Comparison of ENCODE assay signal across 1 cellular context in the genomic region with DNA sequence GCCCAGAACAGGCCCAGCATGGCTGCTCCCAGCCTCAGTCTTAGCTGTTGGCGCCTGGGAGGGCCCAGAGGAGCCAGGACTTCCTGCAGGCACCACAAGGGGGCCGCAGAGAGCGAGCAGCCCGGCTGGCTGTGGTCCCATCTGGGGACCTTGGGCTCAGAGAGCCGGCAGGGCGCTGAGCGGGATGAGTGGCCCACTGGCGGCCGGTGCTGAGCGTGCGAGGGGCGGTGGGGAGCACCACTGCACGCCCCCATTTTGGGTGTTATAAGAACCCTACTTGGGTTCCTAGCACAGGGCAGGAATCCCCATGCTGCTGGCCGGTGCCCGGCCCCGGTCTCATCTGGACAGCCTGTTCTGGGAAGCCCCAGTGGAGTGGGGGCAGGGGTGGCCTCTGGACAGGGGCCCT.
TF ChIP-seq lines count a peak whose summit lies in the region.

No MANE protein-coding gene starts in this region.

TF ChIP-seq in HepG2, 621 proteins besides CTCF, POLR2A, EP300 and RAD21 (continues in another document):
- no peak for TF ChIP-seq ISL2 (CRISPR knock-in tag; IDR thresholded peaks at IDR 0.05)
- TF ChIP-seq ZNF274 (CRISPR knock-in tag; IDR thresholded peaks at IDR 0.05), result 0 out of 2 replicates have a peak, but pooled peaks have one; percentile 47
- no peak for TF ChIP-seq TP53 (CRISPR knock-in tag; conservative IDR thresholded peaks at IDR 0.05)
- TF ChIP-seq NR3C1 (CRISPR knock-in tag; IDR thresholded peaks at IDR 0.05), result no peak
- peak; percentile 39 for TF ChIP-seq YY1 (IDR thresholded peaks at IDR 0.05; ENCODE audit: insufficient read depth, insufficient replicate concordance, low read depth, low read length)
- TF ChIP-seq MXD4 (CRISPR knock-in tag; IDR thresholded peaks at IDR 0.05), result no peak
- TF ChIP-seq SRSF1 (optimal IDR thresholded peaks at IDR 0.05; ENCODE audit: low read depth, low read length), result no peak
- no peak for TF ChIP-seq PHF20 (CRISPR knock-in tag; IDR thresholded peaks at IDR 0.05)
- TF ChIP-seq NCOR1 (IDR thresholded peaks at IDR 0.05; ENCODE audit: borderline replicate concordance, low read length), result no peak
- TF ChIP-seq ZNF234 (CRISPR knock-in tag; conservative IDR thresholded peaks at IDR 0.05), result no peak
- TF ChIP-seq KAT2B (IDR thresholded peaks at IDR 0.05; ENCODE audit: borderline replicate concordance, low read depth, low read length), result no peak
- no peak for TF ChIP-seq HNRNPH1 (optimal IDR thresholded peaks at IDR 0.05; ENCODE audit: low read depth, low read length)
- no peak for TF ChIP-seq CCAR2 (optimal IDR thresholded peaks at IDR 0.05; ENCODE audit: low read depth, low read length)
- TF ChIP-seq JUN (CRISPR knock-in tag; IDR thresholded peaks at IDR 0.05), result no peak
- TF ChIP-seq ZNF513 (CRISPR knock-in tag; conservative IDR thresholded peaks at IDR 0.05), result no peak
- TF ChIP-seq HNRNPUL1 (IDR thresholded peaks at IDR 0.05; ENCODE audit: low read depth, low read length), result no peak
- TF ChIP-seq, protein P1, sequence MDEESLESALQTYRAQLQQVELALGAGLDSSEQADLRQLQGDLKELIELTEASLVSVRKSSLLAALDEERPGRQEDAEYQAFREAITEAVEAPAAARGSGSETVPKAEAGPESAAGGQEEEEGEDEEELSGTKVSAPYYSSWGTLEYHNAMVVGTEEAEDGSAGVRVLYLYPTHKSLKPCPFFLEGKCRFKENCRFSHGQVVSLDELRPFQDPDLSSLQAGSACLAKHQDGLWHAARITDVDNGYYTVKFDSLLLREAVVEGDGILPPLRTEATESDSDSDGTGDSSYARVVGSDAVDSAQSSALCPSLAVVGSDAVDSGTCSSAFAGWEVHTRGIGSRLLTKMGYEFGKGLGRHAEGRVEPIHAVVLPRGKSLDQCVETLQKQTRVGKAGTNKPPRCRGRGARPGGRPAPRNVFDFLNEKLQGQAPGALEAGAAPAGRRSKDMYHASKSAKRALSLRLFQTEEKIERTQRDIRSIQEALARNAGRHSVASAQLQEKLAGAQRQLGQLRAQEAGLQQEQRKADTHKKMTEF (CRISPR knock-in tag; IDR thresholded peaks at IDR 0.05), result 0 out of 2 replicates have a peak, but pooled peaks have one; percentile 17
- no peak for TF ChIP-seq ZNF646 (CRISPR knock-in tag; IDR thresholded peaks at IDR 0.05)
- no peak for TF ChIP-seq SNAPC4 (CRISPR knock-in tag; IDR thresholded peaks at IDR 0.05)
- TF ChIP-seq GABPB1 (CRISPR knock-in tag; IDR thresholded peaks at IDR 0.05), result peak; percentile 42; the same call in 1 of the 2 replicates
- peak; percentile 23; the same call in 1 of the 2 replicates for TF ChIP-seq SAP130 (CRISPR knock-in tag; IDR thresholded peaks at IDR 0.05; ENCODE audit: low read depth)
- TF ChIP-seq, protein P2, sequence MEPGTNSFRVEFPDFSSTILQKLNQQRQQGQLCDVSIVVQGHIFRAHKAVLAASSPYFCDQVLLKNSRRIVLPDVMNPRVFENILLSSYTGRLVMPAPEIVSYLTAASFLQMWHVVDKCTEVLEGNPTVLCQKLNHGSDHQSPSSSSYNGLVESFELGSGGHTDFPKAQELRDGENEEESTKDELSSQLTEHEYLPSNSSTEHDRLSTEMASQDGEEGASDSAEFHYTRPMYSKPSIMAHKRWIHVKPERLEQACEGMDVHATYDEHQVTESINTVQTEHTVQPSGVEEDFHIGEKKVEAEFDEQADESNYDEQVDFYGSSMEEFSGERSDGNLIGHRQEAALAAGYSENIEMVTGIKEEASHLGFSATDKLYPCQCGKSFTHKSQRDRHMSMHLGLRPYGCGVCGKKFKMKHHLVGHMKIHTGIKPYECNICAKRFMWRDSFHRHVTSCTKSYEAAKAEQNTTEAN (CRISPR knock-in tag; conservative IDR thresholded peaks at IDR 0.05), result no peak
- no peak for TF ChIP-seq ZNF235 (CRISPR knock-in tag; IDR thresholded peaks at IDR 0.05; ENCODE audit: borderline replicate concordance)
- no peak for TF ChIP-seq HOXD1 (CRISPR knock-in tag; IDR thresholded peaks at IDR 0.05)
- no peak for TF ChIP-seq HDAC2 (CRISPR knock-in tag; IDR thresholded peaks at IDR 0.05)
- no peak for TF ChIP-seq KMT2B (CRISPR knock-in tag; IDR thresholded peaks at IDR 0.05)
- TF ChIP-seq MAZ (IDR thresholded peaks at IDR 0.05; ENCODE audit: borderline replicate concordance, low read depth, low read length), result no peak
- no peak for TF ChIP-seq MAZ (CRISPR knock-in tag; IDR thresholded peaks at IDR 0.05; ENCODE audit: low read depth)
- no peak for TF ChIP-seq MED13 (CRISPR knock-in tag; IDR thresholded peaks at IDR 0.05)
- TF ChIP-seq GATAD1 (CRISPR knock-in tag; IDR thresholded peaks at IDR 0.05), result no peak
- no peak for TF ChIP-seq NCOA2 (CRISPR knock-in tag; IDR thresholded peaks at IDR 0.05)
- TF ChIP-seq TOE1 (CRISPR knock-in tag; IDR thresholded peaks at IDR 0.05), result no peak
- no peak for TF ChIP-seq ZNF451 (CRISPR knock-in tag; IDR thresholded peaks at IDR 0.05)
- TF ChIP-seq KDM2A (CRISPR knock-in tag; IDR thresholded peaks at IDR 0.05; ENCODE audit: borderline replicate concordance, low read depth), result peak; percentile 42; the same call in 1 of the 2 replicates
- TF ChIP-seq, protein P3, sequence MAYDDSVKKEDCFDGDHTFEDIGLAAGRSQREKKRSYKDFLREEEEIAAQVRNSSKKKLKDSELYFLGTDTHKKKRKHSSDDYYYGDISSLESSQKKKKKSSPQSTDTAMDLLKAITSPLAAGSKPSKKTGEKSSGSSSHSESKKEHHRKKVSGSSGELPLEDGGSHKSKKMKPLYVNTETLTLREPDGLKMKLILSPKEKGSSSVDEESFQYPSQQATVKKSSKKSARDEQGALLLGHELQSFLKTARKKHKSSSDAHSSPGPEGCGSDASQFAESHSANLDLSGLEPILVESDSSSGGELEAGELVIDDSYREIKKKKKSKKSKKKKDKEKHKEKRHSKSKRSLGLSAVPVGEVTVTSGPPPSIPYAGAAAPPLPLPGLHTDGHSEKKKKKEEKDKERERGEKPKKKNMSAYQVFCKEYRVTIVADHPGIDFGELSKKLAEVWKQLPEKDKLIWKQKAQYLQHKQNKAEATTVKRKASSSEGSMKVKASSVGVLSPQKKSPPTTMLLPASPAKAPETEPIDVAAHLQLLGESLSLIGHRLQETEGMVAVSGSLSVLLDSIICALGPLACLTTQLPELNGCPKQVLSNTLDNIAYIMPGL (CRISPR knock-in tag; IDR thresholded peaks at IDR 0.05; ENCODE audit: borderline replicate concordance in 1 of 2, low read depth in 1 of 2), result 0 out of 4 replicates have a peak, but pooled peaks of 1 of the 2 experiments have one; percentile 36
- TF ChIP-seq, protein P4, sequence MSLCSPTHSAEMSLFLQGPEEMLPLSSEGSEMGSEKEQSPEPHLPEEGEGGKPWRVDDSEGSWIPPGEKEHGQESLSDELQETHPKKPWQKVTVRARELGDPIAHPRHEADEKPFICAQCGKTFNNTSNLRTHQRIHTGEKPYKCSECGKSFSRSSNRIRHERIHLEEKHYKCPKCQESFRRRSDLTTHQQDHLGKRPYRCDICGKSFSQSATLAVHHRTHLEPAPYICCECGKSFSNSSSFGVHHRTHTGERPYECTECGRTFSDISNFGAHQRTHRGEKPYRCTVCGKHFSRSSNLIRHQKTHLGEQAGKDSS (CRISPR knock-in tag; IDR thresholded peaks at IDR 0.05; ENCODE audit: borderline replicate concordance, low read depth), result no peak
- peak; percentile 17 for TF ChIP-seq HNRNPLL (IDR thresholded peaks at IDR 0.05; ENCODE audit: low read depth, low read length, poor library complexity, severe bottlenecking)
- TF ChIP-seq XRCC5 (optimal IDR thresholded peaks at IDR 0.05; ENCODE audit: low read length), result peak; percentile 78
- no peak for TF ChIP-seq ZNF572 (CRISPR knock-in tag; IDR thresholded peaks at IDR 0.05)
- TF ChIP-seq ZNF329 (CRISPR knock-in tag; IDR thresholded peaks at IDR 0.05; ENCODE audit: low read depth), result no peak
- TF ChIP-seq NR2F6 (IDR thresholded peaks at IDR 0.05), result no peak
- no peak for TF ChIP-seq NR2F6 (CRISPR knock-in tag; IDR thresholded peaks at IDR 0.05)
- no peak for TF ChIP-seq RBM22 (optimal IDR thresholded peaks at IDR 0.05; ENCODE audit: low read length)
- TF ChIP-seq, protein P5, sequence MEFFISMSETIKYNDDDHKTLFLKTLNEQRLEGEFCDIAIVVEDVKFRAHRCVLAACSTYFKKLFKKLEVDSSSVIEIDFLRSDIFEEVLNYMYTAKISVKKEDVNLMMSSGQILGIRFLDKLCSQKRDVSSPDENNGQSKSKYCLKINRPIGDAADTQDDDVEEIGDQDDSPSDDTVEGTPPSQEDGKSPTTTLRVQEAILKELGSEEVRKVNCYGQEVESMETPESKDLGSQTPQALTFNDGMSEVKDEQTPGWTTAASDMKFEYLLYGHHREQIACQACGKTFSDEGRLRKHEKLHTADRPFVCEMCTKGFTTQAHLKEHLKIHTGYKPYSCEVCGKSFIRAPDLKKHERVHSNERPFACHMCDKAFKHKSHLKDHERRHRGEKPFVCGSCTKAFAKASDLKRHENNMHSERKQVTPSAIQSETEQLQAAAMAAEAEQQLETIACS (CRISPR knock-in tag; IDR thresholded peaks at IDR 0.05), result no peak
- TF ChIP-seq MZF1 (CRISPR knock-in tag; IDR thresholded peaks at IDR 0.05; ENCODE audit: borderline replicate concordance), result no peak
